In the genomic region with DNA sequence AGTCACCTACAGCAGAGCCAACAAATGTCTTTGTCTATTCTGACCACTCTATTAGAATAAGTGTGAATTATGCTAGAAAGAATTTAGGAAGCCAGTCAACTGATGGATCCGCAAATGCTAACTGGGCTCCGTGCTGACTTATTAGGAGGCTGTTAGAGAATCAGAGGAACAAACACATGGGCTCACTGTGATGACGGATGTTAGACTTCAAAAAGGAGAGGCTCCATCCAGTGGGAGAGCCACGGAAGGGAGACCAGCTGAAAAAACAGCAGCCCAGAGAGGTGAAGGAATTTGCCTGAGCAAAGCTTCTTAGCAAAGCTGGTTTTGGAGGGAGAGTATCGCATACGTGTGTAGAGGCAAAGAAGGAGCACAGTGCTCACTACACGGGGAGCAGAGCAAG, we compare ENCODE assay signal across 22 cellular contexts. TPM values are rescaled to one million over a fixed set of nuclear protein-coding genes. Genes with fewer than 3 reads are reported as not detected.
DNase-seq lines count a peak whose midpoint lies in the region; ATAC-seq and TF ChIP-seq lines count a peak whose summit lies in the region.
"Had no signal": no experiment of that assay in that cellular context is flagged by ENCODE, and none has a peak within 500 bp of the region (broad histone marks: within the 10 kb centered on the region; RNA-seq: fewer than 3 reads in every experiment).

No MANE protein-coding gene starts in this region.

- no peaks in the 10 kb centered on the region for H3K9me2 ChIP-seq in SK-N-SH

- no peak overlapping the region for H3K4me3 Mint-ChIP-seq in activated CD4-positive, alpha-beta T cell treated with anti-CD3 and anti-CD28 coated beads, Interleukin-2, amount 10 ng/mL, durations not matched to agents 7 days and 5 days

- H3K27me3 Mint-ChIP-seq in activated CD4-positive, alpha-beta T cell treated with anti-CD3 and anti-CD28 coated beads, Interleukin-2, amount 10 ng/mL, durations not matched to agents 7 days and 5 days = peaks cover 35% of the 10 kb centered on the region

- H3F3A ChIP-seq in SK-N-SH (replicated peaks; ENCODE audit: insufficient read depth) = peaks cover 36% of the 10 kb centered on the region

- POLR2A ChIA-PET in SK-N-SH (lab: Yijun Ruan, JAX) = no interaction called here
- POLR2A ChIA-PET in activated CD4-positive, alpha-beta T cell treated with anti-CD3 and anti-CD28 coated beads, Interleukin-2, amount 10 ng/mL, durations not matched to agents 7 days and 5 days (lab: Charles Lee) = no interaction called here

- no peak overlapping the region for H2AFZ ChIP-seq in SK-N-SH (ENCODE audit: low read depth)
- H2AFZ ChIP-seq in osteoblast (ENCODE audit: low read length) = no peak overlapping the region

- no peak overlapping the region; a peak in 1 of 4 replicates for H3K27ac ChIP-seq in SK-N-SH (ENCODE audit: low read depth in 2 of 2, low read length in 1 of 2)
- H3K27ac ChIP-seq in coronary artery = no peak overlapping the region
- peak overlapping the region; percentile 100 for H3K27ac ChIP-seq in osteoblast (ENCODE audit: low read depth, low read length)
- H3K27ac ChIP-seq: 22Rv1, SJSA1 had no signal

- H3K36me3 ChIP-seq in SK-N-SH (replicated peaks in 1 of 2; ENCODE audit: control insufficient read depth in 1 of 2, insufficient read depth in 2 of 2, low read length in 1 of 2) = no peaks in the 10 kb centered on the region
- H3K36me3 ChIP-seq in osteoblast (ENCODE audit: insufficient read depth, low read length) = no peaks in the 10 kb centered on the region
- H3K36me3 ChIP-seq: HAP-1, MG63, SJSA1 had no signal

- H3K27me3 ChIP-seq in SK-N-SH (ENCODE audit: insufficient read depth) (no peaks in the 10 kb centered on the region), osteoblast (ENCODE audit: insufficient read depth, low read length) (no peaks in the 10 kb centered on the region)
- H3K27me3 ChIP-seq: MG63, SJSA1 had no signal

- no peaks in the 10 kb centered on the region for H3K4me1 Mint-ChIP-seq in activated CD4-positive, alpha-beta T cell treated with anti-CD3 and anti-CD28 coated beads, Interleukin-2, amount 10 ng/mL, durations not matched to agents 7 days and 5 days

- no peak for TF ChIP-seq CTCF in SK-N-SH (IDR thresholded peaks at IDR 0.05)
- TF ChIP-seq CTCF in coronary artery (IDR thresholded peaks at IDR 0.05) = no peak
- TF ChIP-seq CTCF in osteoblast (IDR thresholded peaks at IDR 0.05; ENCODE audit: extremely low read depth, low read depth, low read length) = no peak

- no peaks in the 10 kb centered on the region for H3K9me3 Mint-ChIP-seq in activated CD4-positive, alpha-beta T cell treated with anti-CD3 and anti-CD28 coated beads, Interleukin-2, amount 10 ng/mL, durations not matched to agents 7 days and 5 days

- no peak overlapping the region for H3K27ac Mint-ChIP-seq in activated CD4-positive, alpha-beta T cell treated with anti-CD3 and anti-CD28 coated beads, Interleukin-2, amount 10 ng/mL, durations not matched to agents 7 days and 5 days

- H3K9me3 ChIP-seq in SK-N-SH = no peaks in the 10 kb centered on the region
- H3K9me3 ChIP-seq in osteoblast (ENCODE audit: low read depth, low read length) = no peaks in the 10 kb centered on the region
- H3K9me3 ChIP-seq: HAP-1, MG63, SJSA1 had no signal

- H3K36me3 Mint-ChIP-seq in activated CD4-positive, alpha-beta T cell treated with anti-CD3 and anti-CD28 coated beads, Interleukin-2, amount 10 ng/mL, durations not matched to agents 7 days and 5 days (ENCODE audit: low read depth) = no peaks in the 10 kb centered on the region

- H3K4me2 ChIP-seq in SK-N-SH = no peak overlapping the region
- no peak overlapping the region for H3K4me2 ChIP-seq in osteoblast (ENCODE audit: insufficient read depth, low read length)

- no peak for TF ChIP-seq RAD21 in SK-N-SH (IDR thresholded peaks at IDR 0.05; ENCODE audit: low read length)

- DNase-seq in SK-N-SH (no peak), coronary artery (ENCODE audit: low spot score) (peak; percentile 41), osteoblast (ENCODE audit: insufficient read length, low spot score, missing footprints) (no peak), NCI-H2029 (lab: John Stamatoyannopoulos, UW) (no peak), COR-L47 (lab: John Stamatoyannopoulos, UW) (no peak), T-helper 9 cell (no peak)
- DNase-seq in activated CD4-positive, alpha-beta T cell treated with anti-CD3 and anti-CD28 coated beads, Interleukin-2, amount 10 ng/mL, durations not matched to agents 7 days and 5 days = no peak
- DNase-seq: GOT3, KG1, NCI-H1105 treated with DMSO at 0.1 percent for 48 hours, NCI-H146, NCI-H1930, NCI-H446, NCI-H526, Right ventricle myocardium superior, RPMI8226 had no signal

- H3K9ac ChIP-seq in SK-N-SH = no peak overlapping the region

- peaks cover 1% of the 10 kb centered on the region; the same call in 1 of the 2 replicates for H3K79me2 ChIP-seq in SK-N-SH (ENCODE audit: insufficient read depth)
- H3K79me2 ChIP-seq in osteoblast (ENCODE audit: insufficient read depth, low read length) = no peaks in the 10 kb centered on the region

- no peak for TF ChIP-seq EP300 in SK-N-SH (IDR thresholded peaks at IDR 0.05; ENCODE audit: borderline replicate concordance in 1 of 2, low read depth in 1 of 2, low read length in 1 of 2)

- H4K20me1 ChIP-seq in SK-N-SH (ENCODE audit: insufficient read depth) = no peaks in the 10 kb centered on the region
- no peaks in the 10 kb centered on the region for H4K20me1 ChIP-seq in osteoblast (ENCODE audit: insufficient read depth, low read length)

- H3K4me1 ChIP-seq in SK-N-SH (ENCODE audit: control insufficient read depth in 1 of 2, insufficient read depth in 2 of 2, low read depth in 1 of 2, low read length in 1 of 2) (peaks cover 24 to 25% of the 10 kb centered on the region in 2 experiments), osteoblast (ENCODE audit: insufficient read depth, low read length) (peaks cover 79% of the 10 kb centered on the region)
- H3K4me1 ChIP-seq: HAP-1 had no signal

- no peak overlapping the region for H3K4me3 ChIP-seq in SK-N-SH (ENCODE audit: low read depth in 2 of 2, low read length in 1 of 2)
- H3K4me3 ChIP-seq in coronary artery = no peak overlapping the region
- no peak overlapping the region for H3K4me3 ChIP-seq in osteoblast (ENCODE audit: insufficient read depth, low read length)
- H3K4me3 ChIP-seq: HAP-1, MG63, SJSA1 had no signal

- CTCF ChIA-PET in SK-N-SH (lab: Yijun Ruan, JAX) = interaction anchor here (1.3 kb wide), 1 partner anchor 35 kb away, joined by 5 read pairs; no protein-coding TSS in a partner anchor
- CTCF ChIA-PET in activated CD4-positive, alpha-beta T cell treated with anti-CD3 and anti-CD28 coated beads, Interleukin-2, amount 10 ng/mL, durations not matched to agents 7 days and 5 days (lab: Charles Lee) = no interaction called here

- WGBS in SK-N-SH (ENCODE audit: low lambda C conversion rate) = 96% methylated on average over 7 of the region's 7 CpGs

- no peak for ATAC-seq in SK-N-SH treated with all-trans-retinoic acid at 6 μM for 48 hours

TF ChIP-seq in SK-N-SH treated with all-trans-retinoic acid at 6 μM for 48 hours, 23 proteins besides CTCF, POLR2A, EP300 and RAD21:
- TF ChIP-seq ZFP3 (CRISPR knock-in tag; IDR thresholded peaks at IDR 0.05) (no peak), ZC3H10 (CRISPR knock-in tag; IDR thresholded peaks at IDR 0.05) (no peak), ZFP30 (CRISPR knock-in tag; IDR thresholded peaks at IDR 0.05) (peak; percentile 65; the same call in 1 of the 2 replicates)

TF ChIP-seq in SK-N-SH, 30 proteins besides CTCF, POLR2A, EP300 and RAD21 (continues in another document):
- TF ChIP-seq, protein P1, sequence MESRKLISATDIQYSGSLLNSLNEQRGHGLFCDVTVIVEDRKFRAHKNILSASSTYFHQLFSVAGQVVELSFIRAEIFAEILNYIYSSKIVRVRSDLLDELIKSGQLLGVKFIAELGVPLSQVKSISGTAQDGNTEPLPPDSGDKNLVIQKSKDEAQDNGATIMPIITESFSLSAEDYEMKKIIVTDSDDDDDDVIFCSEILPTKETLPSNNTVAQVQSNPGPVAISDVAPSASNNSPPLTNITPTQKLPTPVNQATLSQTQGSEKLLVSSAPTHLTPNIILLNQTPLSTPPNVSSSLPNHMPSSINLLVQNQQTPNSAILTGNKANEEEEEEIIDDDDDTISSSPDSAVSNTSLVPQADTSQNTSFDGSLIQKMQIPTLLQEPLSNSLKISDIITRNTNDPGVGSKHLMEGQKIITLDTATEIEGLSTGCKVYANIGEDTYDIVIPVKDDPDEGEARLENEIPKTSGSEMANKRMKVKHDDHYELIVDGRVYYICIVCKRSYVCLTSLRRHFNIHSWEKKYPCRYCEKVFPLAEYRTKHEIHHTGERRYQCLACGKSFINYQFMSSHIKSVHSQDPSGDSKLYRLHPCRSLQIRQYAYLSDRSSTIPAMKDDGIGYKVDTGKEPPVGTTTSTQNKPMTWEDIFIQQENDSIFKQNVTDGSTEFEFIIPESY (IDR thresholded peaks at IDR 0.05; ENCODE audit: borderline replicate concordance, low read depth) = no peak
- TF ChIP-seq TCF12 (IDR thresholded peaks at IDR 0.05) = no peak
- no peak for TF ChIP-seq JUND (IDR thresholded peaks at IDR 0.05)
- no peak for TF ChIP-seq RFX5 (IDR thresholded peaks at IDR 0.05; ENCODE audit: low read length)
- no peak for TF ChIP-seq SIN3A (IDR thresholded peaks at IDR 0.05; ENCODE audit: borderline replicate concordance, low read depth, low read length)
- TF ChIP-seq, protein P2, sequence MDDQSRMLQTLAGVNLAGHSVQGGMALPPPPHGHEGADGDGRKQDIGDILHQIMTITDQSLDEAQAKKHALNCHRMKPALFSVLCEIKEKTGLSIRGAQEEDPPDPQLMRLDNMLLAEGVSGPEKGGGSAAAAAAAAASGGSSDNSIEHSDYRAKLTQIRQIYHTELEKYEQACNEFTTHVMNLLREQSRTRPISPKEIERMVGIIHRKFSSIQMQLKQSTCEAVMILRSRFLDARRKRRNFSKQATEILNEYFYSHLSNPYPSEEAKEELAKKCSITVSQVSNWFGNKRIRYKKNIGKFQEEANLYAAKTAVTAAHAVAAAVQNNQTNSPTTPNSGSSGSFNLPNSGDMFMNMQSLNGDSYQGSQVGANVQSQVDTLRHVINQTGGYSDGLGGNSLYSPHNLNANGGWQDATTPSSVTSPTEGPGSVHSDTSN (IDR thresholded peaks at IDR 0.05) = no peak
- no peak for TF ChIP-seq TAF1 (IDR thresholded peaks at IDR 0.05; ENCODE audit: borderline replicate concordance, low read depth, low read length)

RNA-seq across cellular contexts. Expression of a gene that starts 5.8 kb away (rescaled TPM):
- 2,247 and 2,678 TPM in 2 replicates for polyA plus RNA-seq in SK-N-SH (2012; rRNA removed)
- polyA plus RNA-seq in SK-N-SH (2012; cell fraction: cytosol; rRNA removed) = 1,829 and 2,247 TPM in 2 replicates
- polyA plus RNA-seq in SK-N-SH (2012; cell fraction: nucleus; rRNA removed) = 2,574 and 3,187 TPM in 2 replicates
- 1,700 and 2,120 TPM in 2 replicates for total RNA-seq in osteoblast
- under 1 TPM; 0.10 to 0.27 TPM for total RNA-seq in activated CD4-positive, alpha-beta T cell treated with anti-CD3 and anti-CD28 coated beads, Interleukin-2, amount 10 ng/mL, durations not matched to agents 7 days and 5 days
- total RNA-seq: G401 had no signal

Comparison
In these comparisons a context has a peak if more than half of its experiments do, and no peak if none do; other contexts are left out.
1. RNA of a gene that starts 5.8 kb away (total RNA-seq): 1,700 to 2,120 TPM in osteoblast; 0.10 to 0.27 TPM in activated CD4-positive, alpha-beta T cell treated with anti-CD3 and anti-CD28 coated beads, Interleukin-2, amount 10 ng/mL, durations not matched to agents 7 days and 5 days; every median in the first group is over 1,000 times any median in the second.